In genomic region chr17:62690168-62690897, GRCh38 we compare ENCODE assay signal across 30 cellular contexts.
A peak's percentile ranks its signal among the peaks of the same experiment; 100 is the strongest.
DNase-seq lines count a peak whose midpoint lies in the region; ATAC-seq and TF ChIP-seq lines count a peak whose summit lies in the region.
"Had no signal": no experiment of that assay in that cellular context is flagged by ENCODE, and none has a peak within 500 bp of the region (broad histone marks: within the 10 kb centered on the region; RNA-seq: fewer than 3 reads in every experiment).

No MANE protein-coding gene starts in this region.

- no peak for TF ChIP-seq CTCF in HEK293 (tag by site-specific recombination; IDR thresholded peaks at IDR 0.05)
- no peak; the same call in 1 of the 2 replicates for TF ChIP-seq CTCF in Panc1 (IDR thresholded peaks at IDR 0.05)
- TF ChIP-seq CTCF in kidney epithelial cell (IDR thresholded peaks at IDR 0.05; ENCODE audit: insufficient read depth, low read length, poor library complexity, severe bottlenecking) = peak; percentile 9
- TF ChIP-seq CTCF in neural progenitor cell (IDR thresholded peaks at IDR 0.05) = no peak

- POLR2A ChIA-PET in HEK293 (lab: Yijun Ruan, JAX) = no interaction called here
- POLR2A ChIA-PET in Panc1 (lab: Charles Lee) = no interaction called here

- no peak overlapping the region for H3K4me3 ChIP-seq in HEK293 (ENCODE audit: low read depth, low read length)
- H3K4me3 ChIP-seq in Panc1 (ENCODE audit: low read depth in 2 of 2, low read length in 2 of 2) = no peak overlapping the region
- H3K4me3 ChIP-seq in kidney epithelial cell (ENCODE audit: low read depth, low read length) = no peak overlapping the region
- H3K4me3 ChIP-seq in neural progenitor cell = no peak overlapping the region
- H3K4me3 ChIP-seq: coronary artery, left lung, skin epidermis, suprapubic skin, upper lobe of right lung had no signal

- H3K9me3 Mint-ChIP-seq in neural progenitor cell = no peaks in the 10 kb centered on the region
- H3K9me3 Mint-ChIP-seq: activated naive CD8-positive, alpha-beta T cell treated with anti-CD3 and anti-CD28 coated beads, Interleukin-2, amount 10 ng/mL, durations not matched to agents 7 days and 5 days; activated T-cell treated with anti-CD3 and anti-CD28 coated beads, Interleukin-2, amount 50 U/mL, for 4 hours; CD8-positive, alpha-beta memory T cell; T-helper 1 cell treated with Interleukin-12 subunit alpha and Interleukin-12 subunit beta and Interleukin-4 antibody, amounts not matched to agents 30 μg/mL and 1 μg/mL, for 36 hours had no signal

- H3K4me1 ChIP-seq in HEK293 (ENCODE audit: control insufficient read depth, insufficient read depth, low read length) = no peaks in the 10 kb centered on the region
- H3K4me1 ChIP-seq in Panc1 (ENCODE audit: control insufficient read depth, insufficient read depth, low read length) = no peaks in the 10 kb centered on the region
- peaks cover 19% of the 10 kb centered on the region for H3K4me1 ChIP-seq in neural progenitor cell
- H3K4me1 ChIP-seq: parathyroid adenoma had no signal

- H3K9me3 ChIP-seq in HEK293 (ENCODE audit: control insufficient read depth, insufficient read depth, low read depth, low read length) (no peaks in the 10 kb centered on the region), Panc1 (ENCODE audit: control insufficient read depth, insufficient read depth, low read depth, low read length) (no peaks in the 10 kb centered on the region), neural progenitor cell (ENCODE audit: low read depth) (no peaks in the 10 kb centered on the region)
- H3K9me3 ChIP-seq: left lung, suprapubic skin, upper lobe of right lung had no signal

- H3K27ac ChIP-seq in HEK293 (ENCODE audit: extremely low read depth, low read depth, low read length) (no peak overlapping the region), Panc1 (ENCODE audit: low read length) (no peak overlapping the region), neural progenitor cell (no peak overlapping the region)
- H3K27ac ChIP-seq: coronary artery, left lung, parathyroid adenoma, suprapubic skin, upper lobe of right lung had no signal

- H3K4me2 ChIP-seq in neural progenitor cell = no peak overlapping the region

- H3K27me3 Mint-ChIP-seq in neural progenitor cell (ENCODE audit: insufficient read depth, low read depth) = peaks cover 2% of the 10 kb centered on the region
- H3K27me3 Mint-ChIP-seq: activated CD8-positive, alpha-beta memory T cell treated with anti-CD3 and anti-CD28 coated beads, Interleukin-2, amount 10 ng/mL, durations not matched to agents 7 days and 5 days had no signal

- in situ Hi-C loops in Panc1 (cut with HindIII; ENCODE audit: low pct_unique_long_range_greater_than_20kb, low sequenced_read_pairs) = no loop called here

- DNase-seq in NCI-H1694 treated with DMSO at 0.1 percent for 48 hours (lab: John Stamatoyannopoulos, UW) (peak; percentile 60), NCI-H1694 (lab: John Stamatoyannopoulos, UW) (no peak), Panc1 (ENCODE audit: low read depth, low spot score) (no peak), kidney epithelial cell (ENCODE audit: low read depth) (no peak), COR-L47 (lab: John Stamatoyannopoulos, UW) (no peak), neural progenitor cell (ENCODE audit: low spot score) (no peak)
- DNase-seq: activated CD8-positive, alpha-beta memory T cell treated with anti-CD3 and anti-CD28 coated beads, Interleukin-2, amount 10 ng/mL, durations not matched to agents 7 days and 5 days; activated gamma-delta T cell treated with Interleukin-2 at 50 U/mL for 16 hours; activated naive CD8-positive, alpha-beta T cell treated with anti-CD3 and anti-CD28 coated beads, Interleukin-2, amount 10 ng/mL, durations not matched to agents 7 days and 5 days; activated T-cell treated with anti-CD3 and anti-CD28 coated beads, Interleukin-2, amount 50 U/mL, for 4 hours; CD8-positive, alpha-beta memory T cell; DMS153; effector memory CD4-positive, alpha-beta T cell; glutamatergic neuron; mesenchymal stem cell; NCI-H1417 treated with DMSO at 0.1 percent for 48 hours; NCI-H2081 treated with DMSO at 0.1 percent for 48 hours; NCI-H82; retina; stimulated activated naive CD4-positive, alpha-beta T cell; upper lobe of right lung had no signal

- H3K36me3 ChIP-seq in HEK293 (ENCODE audit: control insufficient read depth in 2 of 2, insufficient read depth in 1 of 2, low read length in 2 of 2) (peaks cover 0 to 38% of the 10 kb centered on the region in 2 experiments; a peak in 1 of 3 replicates), Panc1 (ENCODE audit: control insufficient read depth, insufficient read depth, low read length) (no peaks in the 10 kb centered on the region), kidney epithelial cell (ENCODE audit: control insufficient read depth, insufficient read depth, low read length) (peaks cover 2% of the 10 kb centered on the region), neural progenitor cell (no peaks in the 10 kb centered on the region)

- intact Hi-C loops in Panc1 (cut with micrococcal nuclease; ENCODE audit: unreplicated experiment) = no loop called here

- CTCF ChIA-PET in HEK293 (lab: Yijun Ruan, JAX) = interaction anchor here (0.7 kb wide), 1 partner anchor 729 kb away, joined by 3 read pairs; no protein-coding TSS in a partner anchor
- CTCF ChIA-PET in Panc1 (lab: Charles Lee) = no interaction called here

- H3K27ac Mint-ChIP-seq in neural progenitor cell = no peak overlapping the region
- H3K27ac Mint-ChIP-seq: activated CD8-positive, alpha-beta memory T cell treated with anti-CD3 and anti-CD28 coated beads, Interleukin-2, amount 10 ng/mL, durations not matched to agents 7 days and 5 days; activated naive CD8-positive, alpha-beta T cell treated with anti-CD3 and anti-CD28 coated beads, Interleukin-2, amount 10 ng/mL, durations not matched to agents 7 days and 5 days; B cell; CD8-positive, alpha-beta memory T cell; T-helper 1 cell treated with Interleukin-12 subunit alpha and Interleukin-12 subunit beta and Interleukin-4 antibody, amounts not matched to agents 30 μg/mL and 1 μg/mL, for 36 hours had no signal

- no TSS peak for BruUV-seq in Panc1 (replicated peaks; lab: Mats Ljungman, UMichigan)

- no peaks in the 10 kb centered on the region for H3K27me3 ChIP-seq in Panc1 (ENCODE audit: control insufficient read depth, insufficient read depth, low read length)
- H3K27me3 ChIP-seq in kidney epithelial cell (ENCODE audit: control insufficient read depth, insufficient read depth, low read length) = no peaks in the 10 kb centered on the region
- no peaks in the 10 kb centered on the region for H3K27me3 ChIP-seq in neural progenitor cell
- H3K27me3 ChIP-seq: left lung, suprapubic skin, upper lobe of right lung had no signal

- H3K36me3 Mint-ChIP-seq in neural progenitor cell = peaks cover 6% of the 10 kb centered on the region
- H3K36me3 Mint-ChIP-seq: activated CD8-positive, alpha-beta memory T cell treated with anti-CD3 and anti-CD28 coated beads, Interleukin-2, amount 10 ng/mL, durations not matched to agents 7 days and 5 days; activated naive CD8-positive, alpha-beta T cell treated with anti-CD3 and anti-CD28 coated beads, Interleukin-2, amount 10 ng/mL, durations not matched to agents 7 days and 5 days; CD8-positive, alpha-beta memory T cell had no signal

- no peaks in the 10 kb centered on the region for H3K79me2 ChIP-seq in neural progenitor cell (ENCODE audit: low read depth)
- H3K79me2 ChIP-seq: parathyroid adenoma had no signal

- ATAC-seq in Panc1 (0 out of 2 replicates have a peak, but pooled peaks have one; percentile 24), GM21717 (IDR thresholded peaks at IDR 0.05; ENCODE audit: unreplicated experiment) (no peak)
- ATAC-seq: activated CD8-positive, alpha-beta memory T cell treated with anti-CD3 and anti-CD28 coated beads, Interleukin-2, amount 10 ng/mL, durations not matched to agents 7 days and 5 days; activated T-cell treated with anti-CD3 and anti-CD28 coated beads, Interleukin-2, amount 50 U/mL, for 4 hours; left lung; upper lobe of right lung had no signal

- no peak overlapping the region for H2AFZ ChIP-seq in neural progenitor cell (replicated peaks)
- H2AFZ ChIP-seq: parathyroid adenoma had no signal

- peaks cover 10% of the 10 kb centered on the region for H3F3A ChIP-seq in neural progenitor cell (ENCODE audit: low read depth)

- H3K9ac ChIP-seq in neural progenitor cell = no peak overlapping the region
- H3K9ac ChIP-seq: parathyroid adenoma had no signal

- H3K4me3 Mint-ChIP-seq in neural progenitor cell = no peak overlapping the region
- H3K4me3 Mint-ChIP-seq: activated CD8-positive, alpha-beta memory T cell treated with anti-CD3 and anti-CD28 coated beads, Interleukin-2, amount 10 ng/mL, durations not matched to agents 7 days and 5 days; activated naive CD8-positive, alpha-beta T cell treated with anti-CD3 and anti-CD28 coated beads, Interleukin-2, amount 10 ng/mL, durations not matched to agents 7 days and 5 days; activated T-cell treated with anti-CD3 and anti-CD28 coated beads, Interleukin-2, amount 50 U/mL, for 4 hours; B cell; CD8-positive, alpha-beta memory T cell; T-helper 1 cell treated with Interleukin-12 subunit alpha and Interleukin-12 subunit beta and Interleukin-4 antibody, amounts not matched to agents 30 μg/mL and 1 μg/mL, for 36 hours had no signal

- peaks cover 16% of the 10 kb centered on the region for H3K4me1 Mint-ChIP-seq in neural progenitor cell
- H3K4me1 Mint-ChIP-seq: activated CD8-positive, alpha-beta memory T cell treated with anti-CD3 and anti-CD28 coated beads, Interleukin-2, amount 10 ng/mL, durations not matched to agents 7 days and 5 days; activated naive CD8-positive, alpha-beta T cell treated with anti-CD3 and anti-CD28 coated beads, Interleukin-2, amount 10 ng/mL, durations not matched to agents 7 days and 5 days; B cell; CD8-positive, alpha-beta memory T cell had no signal

- H4K20me1 ChIP-seq in neural progenitor cell (ENCODE audit: low read depth) = no peaks in the 10 kb centered on the region

TF ChIP-seq in HEK293, 187 proteins besides CTCF, POLR2A, EP300 and RAD21:
- TF ChIP-seq KLF1 (tag by site-specific recombination; IDR thresholded peaks at IDR 0.05) (peak; percentile 16; the same call in 1 of the 2 replicates), MEIS1 (CRISPR knock-in tag; IDR thresholded peaks at IDR 0.05; ENCODE audit: borderline replicate concordance) (no peak), ZNF302 (tag by site-specific recombination; IDR thresholded peaks at IDR 0.05; ENCODE audit: low read depth) (no peak)
